33 cellular contexts compared by ENCODE assay signal in the genomic region with DNA sequence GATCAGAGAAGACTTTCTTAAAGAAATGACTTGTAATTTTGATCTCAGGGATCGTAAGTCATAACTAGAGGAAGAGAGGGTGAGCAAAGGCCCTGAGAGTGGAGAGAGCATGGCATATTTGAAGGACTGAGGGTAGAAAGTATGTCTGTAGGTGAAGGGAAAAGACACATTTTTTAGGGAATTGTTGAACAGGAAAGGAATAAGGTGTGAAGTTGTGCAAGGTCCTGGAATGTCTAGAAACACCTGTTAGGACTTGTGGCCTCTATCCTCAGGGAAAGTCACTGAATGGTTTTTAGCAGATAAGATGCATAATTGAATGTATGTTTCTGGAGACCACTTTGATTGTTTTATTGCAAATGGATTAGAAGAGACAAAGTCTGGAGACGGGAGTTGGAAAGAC.
"Had no signal": no experiment of that assay in that cellular context is flagged by ENCODE, and none has a peak within 500 bp of the region (broad histone marks: within the 10 kb centered on the region; RNA-seq: fewer than 3 reads in every experiment).

No MANE protein-coding gene starts in this region.

- DNase-seq: activated B cell treated with CpG ODN at 0.5 μM for 24 hours; activated CD4-positive, alpha-beta T cell treated with anti-CD3 and anti-CD28 coated beads for 48 hours; activated CD4-positive, alpha-beta T cell treated with anti-CD3 and anti-CD28 coated beads, Interleukin-2, amount 50 U/mL, for 1 hour; activated CD4-positive, alpha-beta T cell treated with anti-CD3 and anti-CD28 coated beads, Interleukin-2, amount 50 U/mL, for 48 hours; activated CD8-positive, alpha-beta memory T cell treated with anti-CD3 and anti-CD28 coated beads for 24 hours; activated CD8-positive, alpha-beta T cell treated with anti-CD3 and anti-CD28 coated beads for 36 hours; activated effector memory CD4-positive, alpha-beta T cell treated with Interleukin-2 at 50 U/mL for 16 hours; activated gamma-delta T cell treated with Interleukin-2 at 50 U/mL for 16 hours; activated naive CD4-positive, alpha-beta T cell treated with anti-CD3 and anti-CD28 coated beads, Interleukin-2, amount 50 U/mL, for 16 hours; activated naive CD4-positive, alpha-beta T cell treated with Interleukin-2 at 50 U/mL for 16 hours; activated T-cell treated with anti-CD3 and anti-CD28 coated beads, Interleukin-2, amount 50 U/mL, for 4 hours; adrenal gland; amygdala; aorta; body of pancreas; central memory CD4-positive, alpha-beta T cell; cerebellar nuclear complex; colonic mucosa; effector CD8-positive, alpha-beta T cell; erythroblast; foreskin keratinocyte; gastrocnemius medialis; glutamatergic neuron; SW 1271; T-helper 1 cell; T-helper 17 cell; T1000; WERI-Rb-1 had no signal

- H3K4me1 ChIP-seq: adrenal gland, colonic mucosa, esophagus muscularis mucosa, gastrocnemius medialis had no signal

- H3K9me3 ChIP-seq: adrenal gland, body of pancreas, colonic mucosa, esophagus muscularis mucosa, gastrocnemius medialis had no signal

- H3K27ac ChIP-seq: adrenal gland, body of pancreas, cardiac muscle cell, colonic mucosa, esophagus muscularis mucosa, foreskin keratinocyte, gastrocnemius medialis, WERI-Rb-1 had no signal

- H3K27me3 ChIP-seq: adrenal gland, body of pancreas, cardiac muscle cell, colonic mucosa, esophagus muscularis mucosa, foreskin keratinocyte, gastrocnemius medialis had no signal

- H3K27me3 Mint-ChIP-seq: activated B cell treated with CpG ODN at 0.5 μM for 24 hours; activated CD8-positive, alpha-beta T cell treated with anti-CD3 and anti-CD28 coated beads for 36 hours; activated naive CD8-positive, alpha-beta T cell; activated T-helper 17 cell treated with anti-CD3 and anti-CD28 coated beads, Interleukin-2, amount 50 U/mL, for 72 hours; T-helper 17 cell had no signal

- H3K4me3 ChIP-seq: adrenal gland, body of pancreas, cardiac muscle cell, colonic mucosa, esophagus muscularis mucosa, gastrocnemius medialis had no signal

- H3K4me1 Mint-ChIP-seq: activated T-helper 17 cell treated with anti-CD3 and anti-CD28 coated beads, Interleukin-2, amount 50 U/mL, for 72 hours; T-helper 17 cell had no signal

- H3K9me3 Mint-ChIP-seq: activated B cell treated with CpG ODN at 0.5 μM for 24 hours; activated CD8-positive, alpha-beta T cell treated with anti-CD3 and anti-CD28 coated beads for 36 hours; activated T-cell treated with anti-CD3 and anti-CD28 coated beads, Interleukin-2, amount 50 U/mL, for 4 hours had no signal

- H3K27ac Mint-ChIP-seq: activated B cell treated with CpG ODN at 0.5 μM for 24 hours; activated CD8-positive, alpha-beta T cell treated with anti-CD3 and anti-CD28 coated beads for 36 hours; activated naive CD8-positive, alpha-beta T cell; activated T-helper 17 cell treated with anti-CD3 and anti-CD28 coated beads, Interleukin-2, amount 50 U/mL, for 72 hours; T-helper 17 cell; T-helper 2 cell treated with Interferon-gamma antibody and Interleukin-4, amounts not matched to agents 5 μg/mL and 100 μg/mL, for 36 hours had no signal

- H3K36me3 ChIP-seq: adrenal gland, cardiac muscle cell, colonic mucosa, esophagus muscularis mucosa, gastrocnemius medialis, WERI-Rb-1 had no signal

- H3K4me3 Mint-ChIP-seq: activated B cell treated with CpG ODN at 0.5 μM for 24 hours; activated CD8-positive, alpha-beta T cell treated with anti-CD3 and anti-CD28 coated beads for 36 hours; activated naive CD8-positive, alpha-beta T cell; activated T-cell treated with anti-CD3 and anti-CD28 coated beads, Interleukin-2, amount 50 U/mL, for 4 hours; activated T-helper 17 cell treated with anti-CD3 and anti-CD28 coated beads, Interleukin-2, amount 50 U/mL, for 72 hours; T-helper 17 cell; T-helper 2 cell treated with Interferon-gamma antibody and Interleukin-4, amounts not matched to agents 5 μg/mL and 100 μg/mL, for 36 hours had no signal
